Comparison of ENCODE assay signal across 16 cellular contexts in the genomic region with DNA sequence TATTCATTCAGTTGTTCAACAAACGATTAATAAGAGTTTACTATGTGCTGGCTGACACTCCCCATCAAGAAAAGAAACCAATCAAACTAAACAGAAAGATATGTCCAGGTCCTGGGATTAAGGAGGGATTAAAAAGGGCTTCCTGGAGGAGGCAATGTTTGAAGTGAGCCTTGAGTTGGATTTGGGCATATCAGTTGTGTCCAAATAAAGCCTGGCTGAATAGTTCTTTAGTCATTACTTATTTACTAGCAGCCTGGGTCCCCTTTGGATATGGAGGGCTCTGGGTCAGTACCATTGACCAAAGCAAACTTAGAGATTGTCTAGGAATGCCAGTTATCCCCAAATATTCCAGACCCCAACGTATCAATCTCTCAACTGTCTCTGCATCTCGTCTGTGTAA.
"Had no signal": no experiment of that assay in that cellular context is flagged by ENCODE, and none has a peak within 500 bp of the region (broad histone marks: within the 10 kb centered on the region; RNA-seq: fewer than 3 reads in every experiment).

No MANE protein-coding gene starts in this region.

- H3K27ac ChIP-seq: adrenal gland, colonic mucosa had no signal

- DNase-seq: activated naive CD4-positive, alpha-beta T cell treated with anti-CD3 and anti-CD28 coated beads for 36 hours; adrenal gland; caudate nucleus; colonic mucosa; heart left ventricle; left colon; mucosa of descending colon; naive thymus-derived CD8-positive, alpha-beta T cell; posterior cingulate gyrus; stimulated activated CD4-positive, alpha-beta T cell treated with anti-CD3 and anti-CD28 coated beads, Interleukin-4, amount 100 ng/mL, for 24 hours; stimulated activated naive CD4-positive, alpha-beta T cell treated with Interleukin-2 at 50 U/mL for 16 hours; substantia nigra had no signal

- H3K9me3 ChIP-seq: adrenal gland, colonic mucosa, mucosa of descending colon had no signal

- H3K27ac Mint-ChIP-seq: activated naive CD4-positive, alpha-beta T cell treated with anti-CD3 and anti-CD28 coated beads for 36 hours; activated T-helper 1 cell treated with anti-CD3 and anti-CD28 coated beads, Interleukin-12 subunit alpha, Interleukin-12 subunit beta, Interleukin-2, Interleukin-4 antibody, amounts not matched to agents 30 ng/mL and 10 ng/mL and 1 ng/mL, durations not matched to agents 14 hours and 24 hours and 36 hours; naive thymus-derived CD8-positive, alpha-beta T cell had no signal

- H3K4me1 ChIP-seq: colonic mucosa had no signal

- H3K27me3 ChIP-seq: adrenal gland, colonic mucosa had no signal

- ATAC-seq: activated CD4-positive, CD25-positive, alpha-beta regulatory T cell treated with anti-CD3 and anti-CD28 coated beads, Interleukin-2, amount 50 U/mL, for 24 hours; esophagus mucosa; heart left ventricle; left colon; mucosa of descending colon; naive thymus-derived CD8-positive, alpha-beta T cell had no signal

- H3K4me3 ChIP-seq: adrenal gland, colonic mucosa, heart left ventricle, mucosa of descending colon, skin epidermis had no signal

- H3K36me3 ChIP-seq: adrenal gland, colonic mucosa, heart left ventricle had no signal

- H3K9me3 Mint-ChIP-seq: activated naive CD4-positive, alpha-beta T cell treated with anti-CD3 and anti-CD28 coated beads for 36 hours; activated T-helper 1 cell treated with anti-CD3 and anti-CD28 coated beads, Interleukin-12 subunit alpha, Interleukin-12 subunit beta, Interleukin-2, Interleukin-4 antibody, amounts not matched to agents 30 ng/mL and 10 ng/mL and 1 ng/mL, durations not matched to agents 14 hours and 24 hours and 36 hours had no signal

- H3K4me3 Mint-ChIP-seq: activated naive CD4-positive, alpha-beta T cell treated with anti-CD3 and anti-CD28 coated beads for 36 hours; activated T-helper 1 cell treated with anti-CD3 and anti-CD28 coated beads, Interleukin-12 subunit alpha, Interleukin-12 subunit beta, Interleukin-2, Interleukin-4 antibody, amounts not matched to agents 30 ng/mL and 10 ng/mL and 1 ng/mL, durations not matched to agents 14 hours and 24 hours and 36 hours; naive thymus-derived CD8-positive, alpha-beta T cell had no signal
